1 cellular context compared by ENCODE assay signal in the genomic region with DNA sequence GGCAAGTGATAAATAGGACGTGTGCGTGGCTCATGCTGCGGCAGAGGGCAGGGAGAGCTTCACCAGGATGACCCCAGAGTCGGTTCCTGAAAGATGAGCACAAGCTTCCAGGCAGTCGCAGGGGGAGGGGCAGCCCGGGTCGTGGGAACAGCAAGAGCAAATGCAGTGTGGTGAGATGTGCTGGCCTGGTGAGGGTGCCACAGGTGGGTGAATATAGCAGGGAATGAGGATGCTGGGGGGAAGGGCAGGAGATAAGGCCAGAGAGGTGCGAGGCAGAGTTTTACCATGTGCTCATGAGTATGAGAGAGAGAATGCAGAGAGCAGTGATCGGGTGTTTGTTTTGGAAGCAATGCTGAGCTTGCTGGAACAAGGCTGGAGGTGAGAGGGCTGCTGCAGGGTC.
TF ChIP-seq lines count a peak whose summit lies in the region.

No MANE protein-coding gene starts in this region.

TF ChIP-seq in GM23338, 12 proteins besides CTCF, POLR2A, EP300 and RAD21 (continued from another document):
- TF ChIP-seq, protein P1, sequence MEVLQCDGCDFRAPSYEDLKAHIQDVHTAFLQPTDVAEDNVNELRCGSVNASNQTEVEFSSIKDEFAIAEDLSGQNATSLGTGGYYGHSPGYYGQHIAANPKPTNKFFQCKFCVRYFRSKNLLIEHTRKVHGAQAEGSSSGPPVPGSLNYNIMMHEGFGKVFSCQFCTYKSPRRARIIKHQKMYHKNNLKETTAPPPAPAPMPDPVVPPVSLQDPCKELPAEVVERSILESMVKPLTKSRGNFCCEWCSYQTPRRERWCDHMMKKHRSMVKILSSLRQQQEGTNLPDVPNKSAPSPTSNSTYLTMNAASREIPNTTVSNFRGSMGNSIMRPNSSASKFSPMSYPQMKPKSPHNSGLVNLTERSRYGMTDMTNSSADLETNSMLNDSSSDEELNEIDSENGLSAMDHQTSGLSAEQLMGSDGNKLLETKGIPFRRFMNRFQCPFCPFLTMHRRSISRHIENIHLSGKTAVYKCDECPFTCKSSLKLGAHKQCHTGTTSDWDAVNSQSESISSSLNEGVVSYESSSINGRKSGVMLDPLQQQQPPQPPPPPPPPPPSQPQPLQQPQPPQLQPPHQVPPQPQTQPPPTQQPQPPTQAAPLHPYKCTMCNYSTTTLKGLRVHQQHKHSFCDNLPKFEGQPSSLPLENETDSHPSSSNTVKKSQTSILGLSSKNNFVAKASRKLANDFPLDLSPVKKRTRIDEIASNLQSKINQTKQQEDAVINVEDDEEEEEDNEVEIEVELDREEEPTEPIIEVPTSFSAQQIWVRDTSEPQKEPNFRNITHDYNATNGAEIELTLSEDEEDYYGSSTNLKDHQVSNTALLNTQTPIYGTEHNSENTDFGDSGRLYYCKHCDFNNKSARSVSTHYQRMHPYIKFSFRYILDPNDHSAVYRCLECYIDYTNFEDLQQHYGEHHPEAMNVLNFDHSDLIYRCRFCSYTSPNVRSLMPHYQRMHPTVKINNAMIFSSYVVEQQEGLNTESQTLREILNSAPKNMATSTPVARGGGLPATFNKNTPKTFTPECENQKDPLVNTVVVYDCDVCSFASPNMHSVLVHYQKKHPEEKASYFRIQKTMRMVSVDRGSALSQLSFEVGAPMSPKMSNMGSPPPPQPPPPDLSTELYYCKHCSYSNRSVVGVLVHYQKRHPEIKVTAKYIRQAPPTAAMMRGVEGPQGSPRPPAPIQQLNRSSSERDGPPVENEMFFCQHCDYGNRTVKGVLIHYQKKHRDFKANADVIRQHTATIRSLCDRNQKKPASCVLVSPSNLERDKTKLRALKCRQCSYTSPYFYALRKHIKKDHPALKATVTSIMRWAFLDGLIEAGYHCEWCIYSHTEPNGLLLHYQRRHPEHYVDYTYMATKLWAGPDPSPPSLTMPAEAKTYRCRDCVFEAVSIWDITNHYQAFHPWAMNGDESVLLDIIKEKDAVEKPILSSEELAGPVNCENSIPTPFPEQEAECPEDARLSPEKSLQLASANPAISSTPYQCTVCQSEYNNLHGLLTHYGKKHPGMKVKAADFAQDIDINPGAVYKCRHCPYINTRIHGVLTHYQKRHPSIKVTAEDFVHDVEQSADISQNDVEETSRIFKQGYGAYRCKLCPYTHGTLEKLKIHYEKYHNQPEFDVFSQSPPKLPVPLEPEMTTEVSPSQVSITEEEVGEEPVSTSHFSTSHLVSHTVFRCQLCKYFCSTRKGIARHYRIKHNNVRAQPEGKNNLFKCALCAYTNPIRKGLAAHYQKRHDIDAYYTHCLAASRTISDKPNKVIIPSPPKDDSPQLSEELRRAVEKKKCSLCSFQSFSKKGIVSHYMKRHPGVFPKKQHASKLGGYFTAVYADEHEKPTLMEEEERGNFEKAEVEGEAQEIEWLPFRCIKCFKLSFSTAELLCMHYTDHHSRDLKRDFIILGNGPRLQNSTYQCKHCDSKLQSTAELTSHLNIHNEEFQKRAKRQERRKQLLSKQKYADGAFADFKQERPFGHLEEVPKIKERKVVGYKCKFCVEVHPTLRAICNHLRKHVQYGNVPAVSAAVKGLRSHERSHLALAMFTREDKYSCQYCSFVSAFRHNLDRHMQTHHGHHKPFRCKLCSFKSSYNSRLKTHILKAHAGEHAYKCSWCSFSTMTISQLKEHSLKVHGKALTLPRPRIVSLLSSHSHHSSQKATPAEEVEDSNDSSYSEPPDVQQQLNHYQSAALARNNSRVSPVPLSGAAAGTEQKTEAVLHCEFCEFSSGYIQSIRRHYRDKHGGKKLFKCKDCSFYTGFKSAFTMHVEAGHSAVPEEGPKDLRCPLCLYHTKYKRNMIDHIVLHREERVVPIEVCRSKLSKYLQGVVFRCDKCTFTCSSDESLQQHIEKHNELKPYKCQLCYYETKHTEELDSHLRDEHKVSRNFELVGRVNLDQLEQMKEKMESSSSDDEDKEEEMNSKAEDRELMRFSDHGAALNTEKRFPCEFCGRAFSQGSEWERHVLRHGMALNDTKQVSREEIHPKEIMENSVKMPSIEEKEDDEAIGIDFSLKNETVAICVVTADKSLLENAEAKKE (CRISPR knock-in tag; IDR thresholded peaks at IDR 0.05) = no peak
- TF ChIP-seq NANOG (IDR thresholded peaks at IDR 0.05; ENCODE audit: borderline replicate concordance) (no peak), CREB1 (CRISPR knock-in tag; IDR thresholded peaks at IDR 0.05; ENCODE audit: low read depth) (no peak), EZH2 (IDR thresholded peaks at IDR 0.05; ENCODE audit: low read depth, unreplicated experiment) (no peak), JUNB (IDR thresholded peaks at IDR 0.05; ENCODE audit: unreplicated experiment) (no peak)
- TF ChIP-seq, protein P2, sequence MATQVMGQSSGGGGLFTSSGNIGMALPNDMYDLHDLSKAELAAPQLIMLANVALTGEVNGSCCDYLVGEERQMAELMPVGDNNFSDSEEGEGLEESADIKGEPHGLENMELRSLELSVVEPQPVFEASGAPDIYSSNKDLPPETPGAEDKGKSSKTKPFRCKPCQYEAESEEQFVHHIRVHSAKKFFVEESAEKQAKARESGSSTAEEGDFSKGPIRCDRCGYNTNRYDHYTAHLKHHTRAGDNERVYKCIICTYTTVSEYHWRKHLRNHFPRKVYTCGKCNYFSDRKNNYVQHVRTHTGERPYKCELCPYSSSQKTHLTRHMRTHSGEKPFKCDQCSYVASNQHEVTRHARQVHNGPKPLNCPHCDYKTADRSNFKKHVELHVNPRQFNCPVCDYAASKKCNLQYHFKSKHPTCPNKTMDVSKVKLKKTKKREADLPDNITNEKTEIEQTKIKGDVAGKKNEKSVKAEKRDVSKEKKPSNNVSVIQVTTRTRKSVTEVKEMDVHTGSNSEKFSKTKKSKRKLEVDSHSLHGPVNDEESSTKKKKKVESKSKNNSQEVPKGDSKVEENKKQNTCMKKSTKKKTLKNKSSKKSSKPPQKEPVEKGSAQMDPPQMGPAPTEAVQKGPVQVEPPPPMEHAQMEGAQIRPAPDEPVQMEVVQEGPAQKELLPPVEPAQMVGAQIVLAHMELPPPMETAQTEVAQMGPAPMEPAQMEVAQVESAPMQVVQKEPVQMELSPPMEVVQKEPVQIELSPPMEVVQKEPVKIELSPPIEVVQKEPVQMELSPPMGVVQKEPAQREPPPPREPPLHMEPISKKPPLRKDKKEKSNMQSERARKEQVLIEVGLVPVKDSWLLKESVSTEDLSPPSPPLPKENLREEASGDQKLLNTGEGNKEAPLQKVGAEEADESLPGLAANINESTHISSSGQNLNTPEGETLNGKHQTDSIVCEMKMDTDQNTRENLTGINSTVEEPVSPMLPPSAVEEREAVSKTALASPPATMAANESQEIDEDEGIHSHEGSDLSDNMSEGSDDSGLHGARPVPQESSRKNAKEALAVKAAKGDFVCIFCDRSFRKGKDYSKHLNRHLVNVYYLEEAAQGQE (IDR thresholded peaks at IDR 0.05; ENCODE audit: unreplicated experiment) = no peak
